1 cellular context compared by ENCODE assay signal in genomic region chr3:33064929-33065328, GRCh38.
TF ChIP-seq lines count a peak whose summit lies in the region.

No MANE protein-coding gene starts in this region.

TF ChIP-seq in GM23338, 12 proteins besides CTCF, POLR2A, EP300 and RAD21 (continued from another document):
- TF ChIP-seq, protein P1, sequence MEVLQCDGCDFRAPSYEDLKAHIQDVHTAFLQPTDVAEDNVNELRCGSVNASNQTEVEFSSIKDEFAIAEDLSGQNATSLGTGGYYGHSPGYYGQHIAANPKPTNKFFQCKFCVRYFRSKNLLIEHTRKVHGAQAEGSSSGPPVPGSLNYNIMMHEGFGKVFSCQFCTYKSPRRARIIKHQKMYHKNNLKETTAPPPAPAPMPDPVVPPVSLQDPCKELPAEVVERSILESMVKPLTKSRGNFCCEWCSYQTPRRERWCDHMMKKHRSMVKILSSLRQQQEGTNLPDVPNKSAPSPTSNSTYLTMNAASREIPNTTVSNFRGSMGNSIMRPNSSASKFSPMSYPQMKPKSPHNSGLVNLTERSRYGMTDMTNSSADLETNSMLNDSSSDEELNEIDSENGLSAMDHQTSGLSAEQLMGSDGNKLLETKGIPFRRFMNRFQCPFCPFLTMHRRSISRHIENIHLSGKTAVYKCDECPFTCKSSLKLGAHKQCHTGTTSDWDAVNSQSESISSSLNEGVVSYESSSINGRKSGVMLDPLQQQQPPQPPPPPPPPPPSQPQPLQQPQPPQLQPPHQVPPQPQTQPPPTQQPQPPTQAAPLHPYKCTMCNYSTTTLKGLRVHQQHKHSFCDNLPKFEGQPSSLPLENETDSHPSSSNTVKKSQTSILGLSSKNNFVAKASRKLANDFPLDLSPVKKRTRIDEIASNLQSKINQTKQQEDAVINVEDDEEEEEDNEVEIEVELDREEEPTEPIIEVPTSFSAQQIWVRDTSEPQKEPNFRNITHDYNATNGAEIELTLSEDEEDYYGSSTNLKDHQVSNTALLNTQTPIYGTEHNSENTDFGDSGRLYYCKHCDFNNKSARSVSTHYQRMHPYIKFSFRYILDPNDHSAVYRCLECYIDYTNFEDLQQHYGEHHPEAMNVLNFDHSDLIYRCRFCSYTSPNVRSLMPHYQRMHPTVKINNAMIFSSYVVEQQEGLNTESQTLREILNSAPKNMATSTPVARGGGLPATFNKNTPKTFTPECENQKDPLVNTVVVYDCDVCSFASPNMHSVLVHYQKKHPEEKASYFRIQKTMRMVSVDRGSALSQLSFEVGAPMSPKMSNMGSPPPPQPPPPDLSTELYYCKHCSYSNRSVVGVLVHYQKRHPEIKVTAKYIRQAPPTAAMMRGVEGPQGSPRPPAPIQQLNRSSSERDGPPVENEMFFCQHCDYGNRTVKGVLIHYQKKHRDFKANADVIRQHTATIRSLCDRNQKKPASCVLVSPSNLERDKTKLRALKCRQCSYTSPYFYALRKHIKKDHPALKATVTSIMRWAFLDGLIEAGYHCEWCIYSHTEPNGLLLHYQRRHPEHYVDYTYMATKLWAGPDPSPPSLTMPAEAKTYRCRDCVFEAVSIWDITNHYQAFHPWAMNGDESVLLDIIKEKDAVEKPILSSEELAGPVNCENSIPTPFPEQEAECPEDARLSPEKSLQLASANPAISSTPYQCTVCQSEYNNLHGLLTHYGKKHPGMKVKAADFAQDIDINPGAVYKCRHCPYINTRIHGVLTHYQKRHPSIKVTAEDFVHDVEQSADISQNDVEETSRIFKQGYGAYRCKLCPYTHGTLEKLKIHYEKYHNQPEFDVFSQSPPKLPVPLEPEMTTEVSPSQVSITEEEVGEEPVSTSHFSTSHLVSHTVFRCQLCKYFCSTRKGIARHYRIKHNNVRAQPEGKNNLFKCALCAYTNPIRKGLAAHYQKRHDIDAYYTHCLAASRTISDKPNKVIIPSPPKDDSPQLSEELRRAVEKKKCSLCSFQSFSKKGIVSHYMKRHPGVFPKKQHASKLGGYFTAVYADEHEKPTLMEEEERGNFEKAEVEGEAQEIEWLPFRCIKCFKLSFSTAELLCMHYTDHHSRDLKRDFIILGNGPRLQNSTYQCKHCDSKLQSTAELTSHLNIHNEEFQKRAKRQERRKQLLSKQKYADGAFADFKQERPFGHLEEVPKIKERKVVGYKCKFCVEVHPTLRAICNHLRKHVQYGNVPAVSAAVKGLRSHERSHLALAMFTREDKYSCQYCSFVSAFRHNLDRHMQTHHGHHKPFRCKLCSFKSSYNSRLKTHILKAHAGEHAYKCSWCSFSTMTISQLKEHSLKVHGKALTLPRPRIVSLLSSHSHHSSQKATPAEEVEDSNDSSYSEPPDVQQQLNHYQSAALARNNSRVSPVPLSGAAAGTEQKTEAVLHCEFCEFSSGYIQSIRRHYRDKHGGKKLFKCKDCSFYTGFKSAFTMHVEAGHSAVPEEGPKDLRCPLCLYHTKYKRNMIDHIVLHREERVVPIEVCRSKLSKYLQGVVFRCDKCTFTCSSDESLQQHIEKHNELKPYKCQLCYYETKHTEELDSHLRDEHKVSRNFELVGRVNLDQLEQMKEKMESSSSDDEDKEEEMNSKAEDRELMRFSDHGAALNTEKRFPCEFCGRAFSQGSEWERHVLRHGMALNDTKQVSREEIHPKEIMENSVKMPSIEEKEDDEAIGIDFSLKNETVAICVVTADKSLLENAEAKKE (CRISPR knock-in tag; IDR thresholded peaks at IDR 0.05) = no peak
- TF ChIP-seq ETS1 (IDR thresholded peaks at IDR 0.05) (no peak), EZH2 (IDR thresholded peaks at IDR 0.05; ENCODE audit: low read depth, unreplicated experiment) (no peak), REST (IDR thresholded peaks at IDR 0.05; ENCODE audit: unreplicated experiment) (no peak), NANOG (IDR thresholded peaks at IDR 0.05; ENCODE audit: borderline replicate concordance) (no peak), ZNF331 (CRISPR knock-in tag; IDR thresholded peaks at IDR 0.05; ENCODE audit: low read depth) (no peak), CREB1 (CRISPR knock-in tag; IDR thresholded peaks at IDR 0.05; ENCODE audit: low read depth) (no peak), POLR2AphosphoS5 (IDR thresholded peaks at IDR 0.05; ENCODE audit: low read depth) (no peak), ZNF114 (CRISPR knock-in tag; IDR thresholded peaks at IDR 0.05) (no peak), JUNB (IDR thresholded peaks at IDR 0.05; ENCODE audit: unreplicated experiment) (no peak)
